In genomic region chr10:98361131-98361633, GRCh38 we compare ENCODE assay signal across 8 cellular contexts. TPM values are rescaled to one million over a fixed set of nuclear protein-coding genes. Genes with fewer than 3 reads are reported as not detected.
A peak's percentile ranks its signal among the peaks of the same experiment; 100 is the strongest.
DNase-seq lines count a peak whose midpoint lies in the region; ATAC-seq and TF ChIP-seq lines count a peak whose summit lies in the region.

No MANE protein-coding gene starts in this region.

- no peak overlapping the region for H3K4me2 ChIP-seq in DND-41 (ENCODE audit: insufficient read depth, low read length)

- H3K27ac ChIP-seq in DND-41 (ENCODE audit: low read length) (no peak overlapping the region), heart left ventricle (peak overlapping the region in 9 of 12 donors; percentile 8 to 80 (median 43))

- H3K9me3 ChIP-seq in DND-41 (ENCODE audit: insufficient read depth, low read length, severe bottlenecking) (no peaks in the 10 kb centered on the region), heart left ventricle (no peaks in the 10 kb centered on the region)

- H3K27ac Mint-ChIP-seq in activated naive CD8-positive, alpha-beta T cell treated with anti-CD3 and anti-CD28 coated beads for 36 hours: no peak overlapping the region

- peaks cover 6% of the 10 kb centered on the region for H3K27me3 ChIP-seq in DND-41 (ENCODE audit: insufficient read depth, low read length, poor library complexity)
- peaks cover 0 to 6% (median 0%) of the 10 kb centered on the region in 9 donors for H3K27me3 ChIP-seq in heart left ventricle

- H3K36me3 ChIP-seq in DND-41 (ENCODE audit: insufficient read depth, low read length) (no peaks in the 10 kb centered on the region), heart left ventricle (no peaks in the 10 kb centered on the region)

- TF ChIP-seq CTCF in DND-41 (IDR thresholded peaks at IDR 0.05; ENCODE audit: borderline replicate concordance, extremely low read depth, low read length, poor library complexity, severe bottlenecking) (no peak), heart left ventricle (IDR thresholded peaks at IDR 0.05) (no peak)

- TF ChIP-seq POLR2A in heart left ventricle (IDR thresholded peaks at IDR 0.05): no peak

- peaks cover 6% of the 10 kb centered on the region for H3K4me1 Mint-ChIP-seq in activated naive CD8-positive, alpha-beta T cell treated with anti-CD3 and anti-CD28 coated beads for 36 hours

- intact Hi-C loops in heart left ventricle (cut with DNase I): loop anchor here in 1 of 10 donors (1.0 kb wide), 1 partner anchor 38 kb away; no protein-coding TSS in a partner anchor
- intact Hi-C loops in sciatic nerve (cut with DNase I): no loop called here

- 29 to 35% (median 33%) methylated on average over 11 of the region's 11 CpGs for WGBS in heart left ventricle, 4 donors

- H3K27me3 Mint-ChIP-seq in activated naive CD8-positive, alpha-beta T cell treated with anti-CD3 and anti-CD28 coated beads for 36 hours: peaks cover 5% of the 10 kb centered on the region

- H3K4me1 ChIP-seq in DND-41 (ENCODE audit: insufficient read depth, low read length) (no peaks in the 10 kb centered on the region), heart left ventricle (peaks cover 0 to 11% (median 2%) of the 10 kb centered on the region in 12 donors)

- H3K9ac ChIP-seq in DND-41 (ENCODE audit: low read depth, low read length): no peak overlapping the region

- no peak overlapping the region for H2AFZ ChIP-seq in DND-41 (ENCODE audit: low read depth, low read length)

- no peaks in the 10 kb centered on the region; the same call in 1 of the 2 replicates for H4K20me1 ChIP-seq in DND-41 (ENCODE audit: insufficient read depth, low read length)

- ATAC-seq in DND-41 (ENCODE audit: insufficient read depth, low read depth) (peak; percentile 45; the same call in 1 of the 3 replicates), GM21381 (IDR thresholded peaks at IDR 0.05; ENCODE audit: unreplicated experiment) (peak; percentile 96), heart left ventricle (peak; percentile 80 to 97 (median 94)), sciatic nerve (peak; percentile 94), HG03135 (IDR thresholded peaks at IDR 0.05; ENCODE audit: unreplicated experiment) (no peak)

- no peak for DNase-seq in DND-41
- DNase-seq in HS-27A (ENCODE audit: low read depth): peak; percentile 33
- DNase-seq in activated naive CD8-positive, alpha-beta T cell treated with anti-CD3 and anti-CD28 coated beads for 36 hours: peak; percentile 39
- DNase-seq in heart left ventricle: peak; percentile 55 to 94 (median 83)
- DNase-seq in sciatic nerve (ENCODE audit: low spot score): peak; percentile 76
- DNase-seq in NCI-H1436 treated with DMSO at 0.1 percent for 48 hours (lab: John Stamatoyannopoulos, UW): no peak

- no peaks in the 10 kb centered on the region for H3K36me3 Mint-ChIP-seq in activated naive CD8-positive, alpha-beta T cell treated with anti-CD3 and anti-CD28 coated beads for 36 hours

- H3K9me3 Mint-ChIP-seq in activated naive CD8-positive, alpha-beta T cell treated with anti-CD3 and anti-CD28 coated beads for 36 hours: no peaks in the 10 kb centered on the region

- H3K4me3 ChIP-seq in DND-41 (ENCODE audit: low read depth in 1 of 2, low read length in 2 of 2) (no peak overlapping the region), heart left ventricle (peak overlapping the region in 4 of 12 donors; percentile 4 to 24 (median 14))

- no peak overlapping the region for H3K4me3 Mint-ChIP-seq in activated naive CD8-positive, alpha-beta T cell treated with anti-CD3 and anti-CD28 coated beads for 36 hours

- H3K79me2 ChIP-seq in DND-41 (ENCODE audit: insufficient read depth, low read length): no peaks in the 10 kb centered on the region

RNA-seq across cellular contexts. Expression of gene PYROXD2, which starts 53.8 kb away (rescaled TPM):
- total RNA-seq in activated naive CD8-positive, alpha-beta T cell treated with anti-CD3 and anti-CD28 coated beads for 36 hours: 1 to 10 TPM; 2.8 to 3.9 TPM
- total RNA-seq in heart left ventricle (10 to 100 TPM in 5 of 9 donors, 1 to 10 TPM in 4; 5.2 to 22.0 (median 11.1) TPM), sciatic nerve (29.5 TPM)
- polyA plus RNA-seq in heart left ventricle: 10 to 100 TPM in 1 of 2 donors, 1 to 10 TPM in 1; 4.1 to 13.3 TPM

Comparison
In these comparisons a context has a peak if more than half of its experiments do, and no peak if none do; other contexts are left out.
1. DNase-seq: peak in HS-27A (single experiment), activated naive CD8-positive, alpha-beta T cell treated with anti-CD3 and anti-CD28 coated beads for 36 hours (single experiment), heart left ventricle (5 of 5) and sciatic nerve (single experiment); none in DND-41 (single experiment) and NCI-H1436 treated with DMSO at 0.1 percent for 48 hours (single experiment).